Comparison of ENCODE assay signal across 2 cellular contexts in genomic region chr3:111681705-111682426, GRCh38.
TF ChIP-seq lines count a peak whose summit lies in the region.

No MANE protein-coding gene starts in this region.

TF ChIP-seq in A549, 52 proteins besides CTCF, POLR2A, EP300 and RAD21 (continued from another document):
- TF ChIP-seq USF2 (IDR thresholded peaks at IDR 0.05) (no peak), JUNB (IDR thresholded peaks at IDR 0.05) (no peak), RNF2 (IDR thresholded peaks at IDR 0.05; ENCODE audit: borderline replicate concordance, low read depth) (no peak), MAZ (IDR thresholded peaks at IDR 0.05; ENCODE audit: borderline replicate concordance, low read depth, low read length) (no peak), SMC3 (IDR thresholded peaks at IDR 0.05) (no peak), NFE2L2 (conservative IDR thresholded peaks at IDR 0.05; ENCODE audit: low read length) (no peak)

TF ChIP-seq in GM12878, 131 proteins besides CTCF, POLR2A, EP300 and RAD21 (continued from another document):
- TF ChIP-seq PRDM15 (CRISPR knock-in tag; IDR thresholded peaks at IDR 0.05) (no peak), PKNOX1 (IDR thresholded peaks at IDR 0.05) (peak; percentile 67), SUPT20H (IDR thresholded peaks at IDR 0.05; ENCODE audit: borderline replicate concordance, control insufficient read depth, low read depth, low read length) (no peak), CUX1 (IDR thresholded peaks at IDR 0.05; ENCODE audit: insufficient replicate concordance, low read depth, low read length) (no peak), STAT1 (conservative IDR thresholded peaks at IDR 0.05) (no peak), ZNF622 (IDR thresholded peaks at IDR 0.05) (no peak), ESRRA (IDR thresholded peaks at IDR 0.05; ENCODE audit: low read length) (no peak), PBX3 (IDR thresholded peaks at IDR 0.05; ENCODE audit: insufficient replicate concordance, low read depth, low read length) (peak; percentile 9), HDAC6 (IDR thresholded peaks at IDR 0.05; ENCODE audit: unreplicated experiment) (no peak), USF2 (IDR thresholded peaks at IDR 0.05; ENCODE audit: borderline replicate concordance, low read depth, low read length) (no peak), ELK1 (IDR thresholded peaks at IDR 0.05; ENCODE audit: low read depth, low read length) (no peak), NKRF (conservative IDR thresholded peaks at IDR 0.05) (no peak)
